ENCODE assay signal across 1 cellular context in genomic region chr5:163408311-163408923, GRCh38.
TF ChIP-seq lines count a peak whose summit lies in the region.

No MANE protein-coding gene starts in this region.

TF ChIP-seq in H1, 55 proteins besides CTCF, POLR2A, EP300 and RAD21:
- TF ChIP-seq KDM4A (IDR thresholded peaks at IDR 0.05; ENCODE audit: low read depth, low read length, severe bottlenecking) = no peak
- TF ChIP-seq, protein P1, sequence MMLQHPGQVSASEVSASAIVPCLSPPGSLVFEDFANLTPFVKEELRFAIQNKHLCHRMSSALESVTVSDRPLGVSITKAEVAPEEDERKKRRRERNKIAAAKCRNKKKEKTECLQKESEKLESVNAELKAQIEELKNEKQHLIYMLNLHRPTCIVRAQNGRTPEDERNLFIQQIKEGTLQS (IDR thresholded peaks at IDR 0.05; ENCODE audit: insufficient read depth, low read depth, low read length) = peak; percentile 6; the same call in 1 of the 2 replicates
